Comparison of ENCODE assay signal across 17 cellular contexts in genomic region chr17:41906465-41907184, GRCh38. TPM values are rescaled to one million over a fixed set of nuclear protein-coding genes. Genes with fewer than 3 reads are reported as not detected.
DNase-seq lines count a peak whose midpoint lies in the region; ATAC-seq, FAIRE-seq and TF ChIP-seq lines count a peak whose summit lies in the region.
"Had no signal": no experiment of that assay in that cellular context is flagged by ENCODE, and none has a peak within 500 bp of the region (broad histone marks: within the 10 kb centered on the region; RNA-seq: fewer than 3 reads in every experiment).

No MANE protein-coding gene starts in this region.

- TF ChIP-seq CTCF in mesothelial cell of epicardium (IDR thresholded peaks at IDR 0.05; ENCODE audit: unreplicated experiment) = no peak

- no peaks in the 10 kb centered on the region for H3K4me1 Mint-ChIP-seq in activated naive CD4-positive, alpha-beta T cell treated with anti-CD3 and anti-CD28 coated beads for 36 hours (ENCODE audit: low read depth)
- H3K4me1 Mint-ChIP-seq in mesothelial cell of epicardium = peaks cover 8% of the 10 kb centered on the region
- H3K4me1 Mint-ChIP-seq: central memory CD8-positive, alpha-beta T cell had no signal

- FAIRE-seq in urothelium cell line (lab: Jason Lieb, UNC) = peak; percentile 56
- FAIRE-seq: G401.6, pancreas had no signal

- peaks cover 96% of the 10 kb centered on the region for H3K36me3 ChIP-seq in adipocyte (ENCODE audit: control insufficient read depth, insufficient read depth, low read length, severe bottlenecking)

- no peaks in the 10 kb centered on the region for H3K9me3 ChIP-seq in adipocyte (ENCODE audit: control insufficient read depth, low read length)
- H3K9me3 ChIP-seq: heart right ventricle, pancreas had no signal

- H3K27me3 ChIP-seq in adipocyte (replicated peaks; ENCODE audit: control insufficient read depth, insufficient read depth, low read length) = no peaks in the 10 kb centered on the region
- H3K27me3 ChIP-seq: heart right ventricle, pancreas had no signal

- peak overlapping the region; percentile 57 for H3K9ac ChIP-seq in adipocyte (ENCODE audit: low read length)

- ATAC-seq in activated naive CD4-positive, alpha-beta T cell treated with anti-CD3 and anti-CD28 coated beads, Interleukin-2, amount 50 U/mL, for 72 hours = no peak

- H3K36me3 Mint-ChIP-seq in activated naive CD4-positive, alpha-beta T cell treated with anti-CD3 and anti-CD28 coated beads for 36 hours (ENCODE audit: low read depth) = peaks cover 27% of the 10 kb centered on the region
- peaks cover 10 to 11% of the 10 kb centered on the region in 2 donors for H3K36me3 Mint-ChIP-seq in activated naive CD4-positive, alpha-beta T cell treated with anti-CD3 and anti-CD28 coated beads, Interleukin-2, amount 50 U/mL, for 72 hours
- H3K36me3 Mint-ChIP-seq in mesothelial cell of epicardium = peaks cover 42% of the 10 kb centered on the region

- H3K4me3 Mint-ChIP-seq in activated naive CD4-positive, alpha-beta T cell treated with anti-CD3 and anti-CD28 coated beads for 36 hours = no peak overlapping the region
- no peak overlapping the region for H3K4me3 Mint-ChIP-seq in mesothelial cell of epicardium
- H3K4me3 Mint-ChIP-seq: central memory CD8-positive, alpha-beta T cell had no signal

- no peaks in the 10 kb centered on the region for H3K9me3 Mint-ChIP-seq in activated naive CD4-positive, alpha-beta T cell treated with anti-CD3 and anti-CD28 coated beads for 36 hours
- no peaks in the 10 kb centered on the region for H3K9me3 Mint-ChIP-seq in activated naive CD4-positive, alpha-beta T cell treated with anti-CD3 and anti-CD28 coated beads, Interleukin-2, amount 50 U/mL, for 72 hours
- no peaks in the 10 kb centered on the region for H3K9me3 Mint-ChIP-seq in mesothelial cell of epicardium
- H3K9me3 Mint-ChIP-seq: central memory CD8-positive, alpha-beta T cell had no signal

- intact Hi-C loops in activated naive CD4-positive, alpha-beta T cell treated with anti-CD3 and anti-CD28 coated beads for 36 hours (cut with micrococcal nuclease) = no loop called here

- no peak for DNase-seq in activated naive CD4-positive, alpha-beta T cell treated with anti-CD3 and anti-CD28 coated beads for 36 hours
- DNase-seq in activated naive CD4-positive, alpha-beta T cell treated with anti-CD3 and anti-CD28 coated beads, Interleukin-2, amount 50 U/mL, for 72 hours (ENCODE audit: low spot score in 2 of 2) = no peak
- no peak for DNase-seq in adipocyte (ENCODE audit: low read depth)
- DNase-seq in mesothelial cell of epicardium (ENCODE audit: low spot score in 2 of 2, unreplicated experiment in 2 of 2) = no peak
- DNase-seq in urothelium cell line (ENCODE audit: low spot score) = no peak
- no peak for DNase-seq in OCI-M2 (lab: John Stamatoyannopoulos, UW; ENCODE audit: unreplicated experiment)
- no peak for DNase-seq in activated T-cell treated with anti-CD3 and anti-CD28 coated beads, Interleukin-2, amount 50 U/mL, for 48 hours
- DNase-seq in NOMO-1 (lab: John Stamatoyannopoulos, UW; ENCODE audit: unreplicated experiment in 2 of 2) = no peak
- DNase-seq: activated CD4-positive, alpha-beta T cell treated with anti-CD3 and anti-CD28 coated beads for 4 hours; heart right ventricle; islet precursor cell; NCI-H524; pancreas; stimulated activated CD4-positive, alpha-beta T cell treated with anti-CD3 and anti-CD28 coated beads, Interleukin-15, amount 100 ng/mL, for 24 hours had no signal

- CTCF ChIA-PET in activated naive CD4-positive, alpha-beta T cell treated with anti-CD3 and anti-CD28 coated beads for 36 hours (lab: Charles Lee) = no interaction called here

- H3K4me1 ChIP-seq in adipocyte (ENCODE audit: control insufficient read depth, insufficient read depth, low read length) = peaks cover 41% of the 10 kb centered on the region

- H3K27ac Mint-ChIP-seq in activated naive CD4-positive, alpha-beta T cell treated with anti-CD3 and anti-CD28 coated beads for 36 hours = peak overlapping the region; percentile 4
- H3K27ac Mint-ChIP-seq in activated naive CD4-positive, alpha-beta T cell treated with anti-CD3 and anti-CD28 coated beads, Interleukin-2, amount 50 U/mL, for 72 hours = no peak overlapping the region
- H3K27ac Mint-ChIP-seq in mesothelial cell of epicardium = peak overlapping the region; percentile 72

- H3K27me3 Mint-ChIP-seq in activated naive CD4-positive, alpha-beta T cell treated with anti-CD3 and anti-CD28 coated beads for 36 hours (ENCODE audit: low read depth) = no peaks in the 10 kb centered on the region
- no peaks in the 10 kb centered on the region for H3K27me3 Mint-ChIP-seq in mesothelial cell of epicardium (ENCODE audit: low read depth)
- H3K27me3 Mint-ChIP-seq: central memory CD8-positive, alpha-beta T cell had no signal

- no peak overlapping the region for H3K4me3 ChIP-seq in adipocyte (ENCODE audit: low read length)
- H3K4me3 ChIP-seq: heart right ventricle, pancreas had no signal

RNA-seq across cellular contexts. Expression of gene ACLY, which starts 12.1 kb away (rescaled TPM):
- total RNA-seq in activated naive CD4-positive, alpha-beta T cell treated with anti-CD3 and anti-CD28 coated beads for 36 hours = 100 to 1,000 TPM; 153 to 161 TPM
- 100 to 1,000 TPM; 140 to 187 TPM for total RNA-seq in activated naive CD4-positive, alpha-beta T cell treated with anti-CD3 and anti-CD28 coated beads, Interleukin-2, amount 50 U/mL, for 72 hours
- total RNA-seq in mesothelial cell of epicardium = 126 to 133 TPM (median 130 TPM) in 3 replicates

RNA-seq across cellular contexts. Expression of gene ODAD4, which starts 23.8 kb away (rescaled TPM):
- under 1 TPM; 0.55 to 0.79 TPM for total RNA-seq in activated naive CD4-positive, alpha-beta T cell treated with anti-CD3 and anti-CD28 coated beads for 36 hours
- 1 to 10 TPM; 1.2 to 2.0 TPM for total RNA-seq in activated naive CD4-positive, alpha-beta T cell treated with anti-CD3 and anti-CD28 coated beads, Interleukin-2, amount 50 U/mL, for 72 hours
- 1.3 to 2.1 TPM (median 1.7 TPM) in 3 replicates for total RNA-seq in mesothelial cell of epicardium
- total RNA-seq: mononuclear cell had no signal

RNA-seq across cellular contexts. Expression of gene KLHL11, which starts 41.4 kb away (rescaled TPM):
- 1 to 10 TPM; 8.9 to 9.6 TPM for total RNA-seq in activated naive CD4-positive, alpha-beta T cell treated with anti-CD3 and anti-CD28 coated beads for 36 hours
- 10 to 100 TPM; 14.1 to 29.3 TPM for total RNA-seq in activated naive CD4-positive, alpha-beta T cell treated with anti-CD3 and anti-CD28 coated beads, Interleukin-2, amount 50 U/mL, for 72 hours
- 21.4 to 22.1 TPM (median 21.9 TPM) in 3 replicates for total RNA-seq in mesothelial cell of epicardium

RNA-seq across cellular contexts. Expression of gene CNP, which starts 60.0 kb away (rescaled TPM):
- 10 to 100 TPM; 58.4 to 59.1 TPM for total RNA-seq in activated naive CD4-positive, alpha-beta T cell treated with anti-CD3 and anti-CD28 coated beads for 36 hours
- total RNA-seq in activated naive CD4-positive, alpha-beta T cell treated with anti-CD3 and anti-CD28 coated beads, Interleukin-2, amount 50 U/mL, for 72 hours = 10 to 100 TPM; 63.1 to 85.3 TPM
- 67.6 to 70.2 TPM (median 68.1 TPM) in 3 replicates for total RNA-seq in mesothelial cell of epicardium

Comparison
In these comparisons a context has a peak if more than half of its experiments do, and no peak if none do; other contexts are left out.
1. H3K27ac Mint-ChIP-seq: peak in activated naive CD4-positive, alpha-beta T cell treated with anti-CD3 and anti-CD28 coated beads for 36 hours (single experiment) and mesothelial cell of epicardium (single experiment); none in activated naive CD4-positive, alpha-beta T cell treated with anti-CD3 and anti-CD28 coated beads, Interleukin-2, amount 50 U/mL, for 72 hours (0 of 2).